16 cellular contexts compared by ENCODE assay signal in the genomic region with DNA sequence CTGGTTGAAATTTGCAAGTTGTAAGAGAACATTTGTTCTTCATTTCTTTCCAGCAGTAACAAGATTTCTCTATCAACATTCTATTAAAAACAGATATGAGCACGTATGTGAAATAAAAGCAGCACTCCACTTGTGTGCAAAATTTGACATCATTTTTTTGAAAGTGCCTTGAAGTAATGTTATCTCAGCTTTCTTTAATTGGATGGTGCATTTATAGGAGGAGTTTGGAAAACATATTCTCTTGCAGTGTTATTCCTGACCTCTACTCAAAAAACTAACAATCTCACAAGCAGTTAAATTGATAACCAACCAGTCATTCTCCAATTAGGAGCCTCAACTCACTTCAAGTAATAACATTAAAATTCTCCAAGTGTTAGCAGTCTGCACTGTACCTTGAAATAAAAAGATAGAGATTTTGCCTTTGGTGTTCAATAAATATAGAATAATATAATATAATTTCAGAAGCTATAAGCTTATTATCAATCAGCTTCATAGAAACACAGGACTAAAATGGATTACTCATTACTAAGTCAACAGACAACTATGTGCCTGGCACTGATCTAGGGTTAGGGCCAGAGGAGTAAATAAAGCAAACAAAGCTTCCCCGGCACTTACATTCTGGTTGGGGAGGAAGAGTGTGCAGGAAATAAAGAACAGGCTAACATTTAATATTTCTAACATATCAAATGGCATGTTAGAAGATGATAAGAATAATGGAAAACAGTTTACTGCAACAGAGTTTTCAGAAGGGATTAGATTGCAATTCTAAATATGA.
DNase-seq lines count a peak whose midpoint lies in the region; ATAC-seq and TF ChIP-seq lines count a peak whose summit lies in the region.
"Had no signal": no experiment of that assay in that cellular context is flagged by ENCODE, and none has a peak within 500 bp of the region (broad histone marks: within the 10 kb centered on the region; RNA-seq: fewer than 3 reads in every experiment).

No MANE protein-coding gene starts in this region.

- no peak overlapping the region for H3K27ac ChIP-seq in PC-3 (ENCODE audit: low read length)
- peak overlapping the region; percentile 94 for H3K27ac ChIP-seq in skeletal muscle tissue (ENCODE audit: low read depth, low read length)
- no peak overlapping the region for H3K27ac ChIP-seq in MM.1S (ENCODE audit: low read length)
- H3K27ac ChIP-seq: brain microvascular endothelial cell, lower lobe of right lung, neural progenitor cell, testis had no signal

- CTCF ChIA-PET in PC-3 (lab: Charles Lee) = no interaction called here

- H3K4me3 ChIP-seq in PC-3 (ENCODE audit: low read length) = no peak overlapping the region
- no peak overlapping the region for H3K4me3 ChIP-seq in skeletal muscle tissue (ENCODE audit: low read length in 3 of 3)
- H3K4me3 ChIP-seq in MM.1S (ENCODE audit: low read length) = no peak overlapping the region
- H3K4me3 ChIP-seq: lower lobe of right lung, neural progenitor cell, testis had no signal

- H3K4me2 ChIP-seq in PC-3 (ENCODE audit: low read length) (peak overlapping the region; percentile 43), MM.1S (ENCODE audit: low read depth, low read length) (no peak overlapping the region)
- H3K4me2 ChIP-seq: neural progenitor cell had no signal

- no TSS peak for BruUV-seq in PC-3 (replicated peaks; lab: Mats Ljungman, UMichigan)

- H3K9ac ChIP-seq in PC-3 (ENCODE audit: low read length) (no peak overlapping the region), skeletal muscle tissue (ENCODE audit: low read depth in 1 of 3, low read length in 3 of 3) (peak overlapping the region in 2 of 3 donors; percentile 8 to 65), MM.1S (ENCODE audit: low read length) (no peak overlapping the region)
- H3K9ac ChIP-seq: neural progenitor cell had no signal

- H3K79me2 ChIP-seq in PC-3 (ENCODE audit: low read length) = no peaks in the 10 kb centered on the region
- H3K79me2 ChIP-seq in MM.1S (ENCODE audit: low read length) = no peaks in the 10 kb centered on the region

- H3K9me2 ChIP-seq in PC-3 (replicated peaks; ENCODE audit: low read length) (no peaks in the 10 kb centered on the region), MM.1S (replicated peaks; ENCODE audit: insufficient read depth, low read length) (no peaks in the 10 kb centered on the region)

- peaks cover 16% of the 10 kb centered on the region for H3K4me1 ChIP-seq in PC-3 (ENCODE audit: insufficient read depth, low read length)
- H3K4me1 ChIP-seq in skeletal muscle tissue (ENCODE audit: control insufficient read depth in 3 of 3, insufficient read depth in 3 of 3, low read length in 3 of 3) = peaks cover 18 to 25% (median 24%) of the 10 kb centered on the region in 3 donors
- H3K4me1 ChIP-seq in MM.1S (ENCODE audit: low read length) = peaks cover 3% of the 10 kb centered on the region; the same call in 1 of the 2 replicates
- H3K4me1 ChIP-seq: testis had no signal

- TF ChIP-seq CTCF in PC-3 (conservative IDR thresholded peaks at IDR 0.05; ENCODE audit: low read depth, low read length) (no peak), MM.1S (IDR thresholded peaks at IDR 0.05; ENCODE audit: low read length) (no peak)

- no peaks in the 10 kb centered on the region for H3K9me3 ChIP-seq in PC-3 (ENCODE audit: low read length)
- H3K9me3 ChIP-seq in skeletal muscle tissue (ENCODE audit: control insufficient read depth in 3 of 3, low read length in 3 of 3) = no peaks in the 10 kb centered on the region
- H3K9me3 ChIP-seq in MM.1S (replicated peaks; ENCODE audit: insufficient read depth, low read length) = no peaks in the 10 kb centered on the region
- H3K9me3 ChIP-seq: Caco-2, lower lobe of right lung, testis had no signal

- H2AFZ ChIP-seq in PC-3 (ENCODE audit: low read length) (no peak overlapping the region), MM.1S (ENCODE audit: low read length) (no peak overlapping the region)

- peak; percentile 66 for DNase-seq in NCI-H1092 treated with DMSO at 0.1 percent for 48 hours (lab: John Stamatoyannopoulos, UW)
- no peak for DNase-seq in NCI-H1092 (lab: John Stamatoyannopoulos, UW)
- peak; percentile 66 for DNase-seq in PC-3
- peak; percentile 34 for DNase-seq in fibroblast of gingiva (ENCODE audit: low read depth)
- no peak for DNase-seq in MM.1S
- no peak for DNase-seq in mesenteric fat pad (ENCODE audit: low spot score)
- DNase-seq in KBM-7 = no peak
- DNase-seq: brain microvascular endothelial cell, Caco-2, KG1, lower lobe of right lung, NCI-H2107, testis had no signal

- in situ Hi-C loops in KBM-7 (cut with MboI; ENCODE audit: low pct_unique_long_range_greater_than_20kb, low sequenced_read_pairs) = no loop called here

- POLR2A ChIA-PET in PC-3 (lab: Charles Lee; ENCODE audit: unreplicated experiment) = interaction anchor here (0.5 to 0.6 kb wide), 2 partner anchors 57 to 386 kb away, joined by 3 to 8 read pairs; no protein-coding TSS in a partner anchor

- peak; percentile 83 for ATAC-seq in PC-3
- ATAC-seq: Panc1 had no signal

- H4K20me1 ChIP-seq in PC-3 (ENCODE audit: low read length) = no peaks in the 10 kb centered on the region
- no peaks in the 10 kb centered on the region for H4K20me1 ChIP-seq in MM.1S (ENCODE audit: insufficient read depth, low read length)

- intact Hi-C loops in PC-3 (cut with micrococcal nuclease) = no loop called here

- H3K36me3 ChIP-seq in PC-3 (ENCODE audit: low read depth, low read length) = no peaks in the 10 kb centered on the region
- H3K36me3 ChIP-seq in skeletal muscle tissue (ENCODE audit: control insufficient read depth in 3 of 3, insufficient read depth in 3 of 3, low read length in 3 of 3) = no peaks in the 10 kb centered on the region
- no peaks in the 10 kb centered on the region for H3K36me3 ChIP-seq in MM.1S (replicated peaks; ENCODE audit: insufficient read depth, low read length)
- H3K36me3 ChIP-seq: brain microvascular endothelial cell, lower lobe of right lung, neural progenitor cell had no signal

- H3K27me3 ChIP-seq in PC-3 (ENCODE audit: low read length) (no peaks in the 10 kb centered on the region), skeletal muscle tissue (ENCODE audit: control insufficient read depth in 3 of 3, insufficient read depth in 3 of 3, low read length in 3 of 3) (no peaks in the 10 kb centered on the region), MM.1S (replicated peaks; ENCODE audit: insufficient read depth, low read length) (no peaks in the 10 kb centered on the region)
- H3K27me3 ChIP-seq: brain microvascular endothelial cell, neural progenitor cell, testis had no signal

- H3F3A ChIP-seq in PC-3 (ENCODE audit: low read length, unreplicated experiment) (no peaks in the 10 kb centered on the region), MM.1S (ENCODE audit: insufficient read depth, low read length) (no peaks in the 10 kb centered on the region)

Comparison
In these comparisons a context has a peak if more than half of its experiments do, and no peak if none do; other contexts are left out.
1. DNase-seq: peak in NCI-H1092 treated with DMSO at 0.1 percent for 48 hours (single experiment), PC-3 (single experiment) and fibroblast of gingiva (single experiment); none in NCI-H1092 (single experiment), MM.1S (single experiment), mesenteric fat pad (single experiment) and KBM-7 (single experiment).
2. H3K9ac ChIP-seq: peak in skeletal muscle tissue (2 of 3); none in PC-3 (single experiment) and MM.1S (single experiment).